In genomic region chr13:38868870-38869269, GRCh38 we compare ENCODE assay signal across 21 cellular contexts.
"Had no signal": no experiment of that assay in that cellular context is flagged by ENCODE, and none has a peak within 500 bp of the region (broad histone marks: within the 10 kb centered on the region; RNA-seq: fewer than 3 reads in every experiment).

No MANE protein-coding gene starts in this region.

- H3K36me3 Mint-ChIP-seq: activated naive CD4-positive, alpha-beta T cell treated with anti-CD3 and anti-CD28 coated beads, Interleukin-2, amount 10 ng/mL, durations not matched to agents 7 days and 5 days; activated naive CD8-positive, alpha-beta T cell treated with anti-CD3 and anti-CD28 coated beads for 36 hours; T-cell had no signal

- H3K27ac ChIP-seq: WERI-Rb-1 had no signal

- H3K9me3 Mint-ChIP-seq: activated CD8-positive, alpha-beta T cell treated with anti-CD3 and anti-CD28 coated beads for 36 hours; activated naive CD4-positive, alpha-beta T cell treated with anti-CD3 and anti-CD28 coated beads, Interleukin-2, amount 10 ng/mL, durations not matched to agents 7 days and 5 days; activated naive CD8-positive, alpha-beta T cell treated with anti-CD3 and anti-CD28 coated beads for 36 hours; activated T-cell treated with anti-CD3 and anti-CD28 coated beads, Interleukin-2, amount 50 U/mL, for 72 hours; activated T-helper 2 cell treated with anti-CD3 and anti-CD28 coated beads, Interferon-gamma antibody, Interleukin-2, Interleukin-4, amounts not matched to agents 10 μg/mL and 5 μg/mL and 100 μg/mL, durations not matched to agents 14 hours and 24 hours and 36 hours; T-cell had no signal

- DNase-seq: activated CD4-positive, alpha-beta T cell treated with anti-CD3 and anti-CD28 coated beads for 4 hours; activated CD8-positive, alpha-beta memory T cell treated with anti-CD3 and anti-CD28 coated beads, Interleukin-2, amount 50 U/mL, for 4 hours; activated CD8-positive, alpha-beta T cell treated with anti-CD3 and anti-CD28 coated beads for 36 hours; activated gamma-delta T cell treated with Interleukin-2 at 50 U/mL for 16 hours; activated naive CD4-positive, alpha-beta T cell treated with anti-CD3 and anti-CD28 coated beads, Interleukin-2, amount 10 ng/mL, durations not matched to agents 7 days and 5 days; activated naive CD8-positive, alpha-beta T cell treated with anti-CD3 and anti-CD28 coated beads for 36 hours; activated T-cell treated with anti-CD3 and anti-CD28 coated beads, Interleukin-2, amount 50 U/mL, for 72 hours; cerebellar nuclear complex; MM.1S; NCI-H1417 treated with DMSO at 0.1 percent for 48 hours; NCI-H187; NCI-H2171 treated with DMSO at 0.1 percent for 48 hours; NCI-H226; NCI-H526 treated with DMSO at 0.1 percent for 48 hours; SIG-M5; T-cell; T-helper 2 cell; T1000; WERI-Rb-1 had no signal

- H3K27ac Mint-ChIP-seq: activated CD8-positive, alpha-beta T cell treated with anti-CD3 and anti-CD28 coated beads for 36 hours; activated naive CD4-positive, alpha-beta T cell treated with anti-CD3 and anti-CD28 coated beads, Interleukin-2, amount 10 ng/mL, durations not matched to agents 7 days and 5 days; activated naive CD8-positive, alpha-beta T cell treated with anti-CD3 and anti-CD28 coated beads for 36 hours; activated T-cell treated with anti-CD3 and anti-CD28 coated beads, Interleukin-2, amount 50 U/mL, for 72 hours; activated T-helper 2 cell treated with anti-CD3 and anti-CD28 coated beads, Interferon-gamma antibody, Interleukin-2, Interleukin-4, amounts not matched to agents 10 μg/mL and 5 μg/mL and 100 μg/mL, durations not matched to agents 14 hours and 24 hours and 36 hours; T-cell had no signal

- H3K27me3 Mint-ChIP-seq: activated naive CD4-positive, alpha-beta T cell treated with anti-CD3 and anti-CD28 coated beads, Interleukin-2, amount 10 ng/mL, durations not matched to agents 7 days and 5 days had no signal

- H3K4me3 Mint-ChIP-seq: activated CD8-positive, alpha-beta T cell treated with anti-CD3 and anti-CD28 coated beads for 36 hours; activated naive CD4-positive, alpha-beta T cell treated with anti-CD3 and anti-CD28 coated beads, Interleukin-2, amount 10 ng/mL, durations not matched to agents 7 days and 5 days; activated naive CD8-positive, alpha-beta T cell treated with anti-CD3 and anti-CD28 coated beads for 36 hours; activated T-cell treated with anti-CD3 and anti-CD28 coated beads, Interleukin-2, amount 50 U/mL, for 72 hours; T-cell had no signal

- H3K4me1 Mint-ChIP-seq: activated naive CD4-positive, alpha-beta T cell treated with anti-CD3 and anti-CD28 coated beads, Interleukin-2, amount 10 ng/mL, durations not matched to agents 7 days and 5 days; activated naive CD8-positive, alpha-beta T cell treated with anti-CD3 and anti-CD28 coated beads for 36 hours had no signal

- ATAC-seq: activated CD4-positive, CD25-positive, alpha-beta regulatory T cell treated with anti-CD3 and anti-CD28 coated beads, Interleukin-2, amount 50 U/mL, for 24 hours; activated CD8-positive, alpha-beta T cell treated with anti-CD3 and anti-CD28 coated beads for 36 hours; activated T-cell treated with anti-CD3 and anti-CD28 coated beads, Interleukin-2, amount 50 U/mL, for 72 hours; T-cell had no signal

- H3K36me3 ChIP-seq: WERI-Rb-1 had no signal
